Comparison of ENCODE assay signal across 15 cellular contexts in the genomic region with DNA sequence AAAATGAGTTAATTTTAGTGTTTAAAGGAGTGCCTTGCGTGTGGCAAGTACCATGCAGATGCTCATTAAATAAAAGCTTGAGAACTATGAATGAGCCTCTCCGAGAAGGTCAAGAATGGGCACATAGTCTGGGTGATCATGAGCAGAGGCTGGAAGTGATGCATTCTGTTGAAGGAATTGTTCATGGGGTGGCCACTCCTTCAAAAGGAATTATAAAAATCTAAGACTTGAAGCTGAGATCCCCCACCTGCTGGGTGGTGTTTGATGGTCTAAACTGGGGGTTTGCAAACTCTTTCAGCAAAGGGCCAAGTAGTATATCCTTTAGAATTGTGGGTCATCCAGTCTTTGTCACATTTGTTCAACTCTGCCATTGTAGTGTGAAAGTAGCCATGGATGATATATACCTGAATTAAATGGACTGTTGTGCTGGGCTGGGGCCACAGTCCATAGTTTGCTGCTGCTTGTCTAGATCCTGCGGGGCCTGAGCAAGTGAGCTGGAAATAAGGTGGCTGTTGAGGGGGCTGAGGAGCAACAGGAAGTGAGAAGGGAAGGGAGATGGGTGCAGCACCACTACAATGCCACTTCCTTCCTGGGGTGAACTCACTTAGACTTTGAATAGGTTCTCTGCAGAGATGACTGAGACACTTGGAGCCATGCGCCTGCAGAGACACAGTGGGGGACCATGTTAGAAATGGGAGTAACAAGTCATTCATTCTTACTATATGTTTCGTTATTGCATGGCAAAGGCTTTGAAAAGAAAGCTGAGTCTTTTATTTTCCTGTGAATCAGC.
DNase-seq lines count a peak whose midpoint lies in the region; ATAC-seq and TF ChIP-seq lines count a peak whose summit lies in the region.
"Had no signal": no experiment of that assay in that cellular context is flagged by ENCODE, and none has a peak within 500 bp of the region (broad histone marks: within the 10 kb centered on the region; RNA-seq: fewer than 3 reads in every experiment).

No MANE protein-coding gene starts in this region.

- no peak overlapping the region for H3K9ac ChIP-seq in BLaER1 treated with 17β-estradiol and CSF1 and Interleukin-3, amounts not matched to agents 10 nM and 100 nM

- H3K4me2 ChIP-seq in BLaER1 treated with 17β-estradiol and CSF1 and Interleukin-3, amounts not matched to agents 10 nM and 100 nM = peak overlapping the region in 10 of 11 experiments; percentile 25 to 76 (median 48); a peak in 20 of 22 replicates
- H3K4me2 ChIP-seq: PC-9 had no signal

- H3K4me3 Mint-ChIP-seq in nephron = no peak overlapping the region

- peaks cover 11 to 28% (median 25%) of the 10 kb centered on the region in 10 experiments for H3K4me1 ChIP-seq in BLaER1 treated with 17β-estradiol and CSF1 and Interleukin-3, amounts not matched to agents 10 nM and 100 nM

- H3K27me3 ChIP-seq in BLaER1 treated with 17β-estradiol and CSF1 and Interleukin-3, amounts not matched to agents 10 nM and 100 nM = no peaks in the 10 kb centered on the region

- H3K4me1 Mint-ChIP-seq in nephron = peaks cover 33% of the 10 kb centered on the region

- H3K9me3 Mint-ChIP-seq in nephron = peaks cover 60% of the 10 kb centered on the region

- peaks cover 32 to 68% (median 47%) of the 10 kb centered on the region in 11 experiments for H3K9me3 ChIP-seq in BLaER1 treated with 17β-estradiol and CSF1 and Interleukin-3, amounts not matched to agents 10 nM and 100 nM (replicated peaks in 1 of 11)

- TF ChIP-seq CTCF in choroid plexus epithelial cell (conservative IDR thresholded peaks at IDR 0.05; ENCODE audit: low read depth, low read length) (no peak), nephron (IDR thresholded peaks at IDR 0.05; ENCODE audit: unreplicated experiment in 3 of 3) (no peak)

- no peaks in the 10 kb centered on the region for H3K27me3 Mint-ChIP-seq in nephron (ENCODE audit: low read depth)

- peak; percentile 50 for DNase-seq in Jurkat, Clone E6-1 (ENCODE audit: low read depth, low spot score)
- DNase-seq in choroid plexus epithelial cell (ENCODE audit: low read depth) = peak; percentile 41
- DNase-seq in DMS153 (lab: John Stamatoyannopoulos, UW) = no peak
- DNase-seq in D341Med (ENCODE audit: low spot score) = no peak
- no peak for DNase-seq in SHP77 (lab: John Stamatoyannopoulos, UW)
- DNase-seq: activated CD4-positive, CD25-positive, alpha-beta regulatory T cell treated with anti-CD3 and anti-CD28 coated beads, Interleukin-2, amount 50 U/mL, for 72 hours; NCI-H1930; NCI-H524 treated with DMSO at 0.1 percent for 48 hours; posterior cingulate gyrus; stimulated activated CD4-positive, alpha-beta T cell treated with anti-CD3 and anti-CD28 coated beads, Interleukin-1b, Interleukin-23, amount 100 ng/mL, for 48 hours had no signal

- no peaks in the 10 kb centered on the region for H4K20me1 ChIP-seq in BLaER1 treated with 17β-estradiol and CSF1 and Interleukin-3, amounts not matched to agents 10 nM and 100 nM

- H3K36me3 ChIP-seq in BLaER1 treated with 17β-estradiol and CSF1 and Interleukin-3, amounts not matched to agents 10 nM and 100 nM = no peaks in the 10 kb centered on the region

- peaks cover 24% of the 10 kb centered on the region for H3K36me3 Mint-ChIP-seq in nephron (ENCODE audit: low read depth)

- ATAC-seq in HG02588 (IDR thresholded peaks at IDR 0.05; ENCODE audit: unreplicated experiment) = no peak
- ATAC-seq: GM12878 had no signal

- no peak overlapping the region for H3K4me3 ChIP-seq in BLaER1 treated with 17β-estradiol and CSF1 and Interleukin-3, amounts not matched to agents 10 nM and 100 nM
- no peak overlapping the region for H3K4me3 ChIP-seq in Jurkat, Clone E6-1 (ENCODE audit: low read length)
- no peak overlapping the region for H3K4me3 ChIP-seq in choroid plexus epithelial cell (ENCODE audit: low read depth, low read length)
- H3K4me3 ChIP-seq: GM12878, PC-9 had no signal

- H3K27ac ChIP-seq in BLaER1 treated with 17β-estradiol and CSF1 and Interleukin-3, amounts not matched to agents 10 nM and 100 nM = no peak overlapping the region
- H3K27ac ChIP-seq: PC-9 had no signal

- H3K27ac Mint-ChIP-seq in nephron = peak overlapping the region; percentile 97

Comparison
In these comparisons a context has a peak if more than half of its experiments do, and no peak if none do; other contexts are left out.
1. DNase-seq: peak in Jurkat, Clone E6-1 (single experiment) and choroid plexus epithelial cell (single experiment); none in DMS153 (single experiment), D341Med (single experiment) and SHP77 (0 of 2).